In genomic region chr5:41935544-41935943, GRCh38 we compare ENCODE assay signal across 26 cellular contexts.
"Had no signal": no experiment of that assay in that cellular context is flagged by ENCODE, and none has a peak within 500 bp of the region (broad histone marks: within the 10 kb centered on the region; RNA-seq: fewer than 3 reads in every experiment).

No MANE protein-coding gene starts in this region.

- H3K9me3 ChIP-seq: colonic mucosa, heart right ventricle, left ventricle myocardium inferior, lower lobe of right lung, sigmoid colon, testis, tibial nerve, upper lobe of right lung had no signal

- H3K27ac Mint-ChIP-seq: immature natural killer cell; memory B cell; nephron; stimulated activated naive B cell treated with anti-CD40 and anti-IgM and Interleukin-4, amounts not matched to agents 10 μg/mL and 1 μg/mL and 100 μg/mL, for 72 hours; stimulated activated naive CD8-positive, alpha-beta T cell treated with anti-CD3 and anti-CD28 coated beads, Interleukin-15, amount 100 ng/mL, for 72 hours had no signal

- H3K4me3 Mint-ChIP-seq: immature natural killer cell; memory B cell; nephron; stimulated activated naive B cell treated with anti-CD40 and anti-IgM and Interleukin-4, amounts not matched to agents 10 μg/mL and 1 μg/mL and 100 μg/mL, for 72 hours; stimulated activated naive CD8-positive, alpha-beta T cell treated with anti-CD3 and anti-CD28 coated beads, Interleukin-15, amount 100 ng/mL, for 72 hours had no signal

- H3K27me3 ChIP-seq: colonic mucosa, heart right ventricle, sigmoid colon, testis, tibial nerve, upper lobe of right lung had no signal

- H3K4me3 ChIP-seq: colonic mucosa, heart right ventricle, left ventricle myocardium inferior, lower lobe of right lung, sigmoid colon, skin epidermis, testis, tibial nerve, upper lobe of right lung had no signal

- H3K36me3 ChIP-seq: colonic mucosa had no signal

- H3K9me3 Mint-ChIP-seq: immature natural killer cell; memory B cell; nephron; stimulated activated naive B cell treated with anti-CD40 and anti-IgM and Interleukin-4, amounts not matched to agents 10 μg/mL and 1 μg/mL and 100 μg/mL, for 72 hours had no signal

- H3K27me3 Mint-ChIP-seq: memory B cell; stimulated activated naive B cell treated with anti-CD40 and anti-IgM and Interleukin-4, amounts not matched to agents 10 μg/mL and 1 μg/mL and 100 μg/mL, for 72 hours; stimulated activated naive CD8-positive, alpha-beta T cell treated with anti-CD3 and anti-CD28 coated beads, Interleukin-15, amount 100 ng/mL, for 72 hours had no signal

- ATAC-seq: esophagus mucosa; heart right ventricle; left cardiac atrium; lower lobe of right lung; stimulated activated naive B cell treated with anti-CD40 and anti-IgM and Interleukin-4, amounts not matched to agents 10 μg/mL and 1 μg/mL and 100 μg/mL, for 72 hours; stimulated activated naive CD8-positive, alpha-beta T cell treated with anti-CD3 and anti-CD28 coated beads, Interleukin-15, amount 100 ng/mL, for 72 hours; upper lobe of right lung had no signal

- H3K4me1 ChIP-seq: colonic mucosa, heart right ventricle, left ventricle myocardium inferior, lower lobe of right lung, sigmoid colon, tibial nerve, upper lobe of right lung had no signal

- H3K27ac ChIP-seq: colonic mucosa, heart right ventricle, left ventricle myocardium inferior, lower lobe of right lung, sigmoid colon, skin epidermis, testis, tibial nerve, upper lobe of right lung had no signal

- DNase-seq: colonic mucosa; dermis blood vessel endothelial cell; effector CD8-positive, alpha-beta T cell; heart right ventricle; hypothalamus; immature natural killer cell; kidney; left cardiac atrium; left ventricle myocardium inferior; lower lobe of right lung; midbrain; posterior cingulate gyrus; sigmoid colon; stimulated activated CD4-positive, alpha-beta T cell treated with anti-CD3 and anti-CD28 coated beads, Interleukin-2, amount 100 ng/mL, for 24 hours; stimulated activated CD4-positive, alpha-beta T cell treated with anti-CD3 and anti-CD28 coated beads, Interleukin-4, amount 100 ng/mL, for 4 hours; stimulated activated naive B cell treated with anti-CD40 and anti-IgM and Interleukin-4, amounts not matched to agents 10 μg/mL and 1 μg/mL and 100 μg/mL, for 72 hours; stimulated activated naive CD8-positive, alpha-beta T cell treated with anti-CD3 and anti-CD28 coated beads, Interleukin-15, amount 100 ng/mL, for 72 hours; testis; upper lobe of right lung had no signal

- FAIRE-seq: endometrium, frontal cortex, kidney had no signal

- H3K4me1 Mint-ChIP-seq: memory B cell; nephron; stimulated activated naive B cell treated with anti-CD40 and anti-IgM and Interleukin-4, amounts not matched to agents 10 μg/mL and 1 μg/mL and 100 μg/mL, for 72 hours; stimulated activated naive CD8-positive, alpha-beta T cell treated with anti-CD3 and anti-CD28 coated beads, Interleukin-15, amount 100 ng/mL, for 72 hours had no signal
